Comparison of ENCODE assay signal across 17 cellular contexts in the genomic region with DNA sequence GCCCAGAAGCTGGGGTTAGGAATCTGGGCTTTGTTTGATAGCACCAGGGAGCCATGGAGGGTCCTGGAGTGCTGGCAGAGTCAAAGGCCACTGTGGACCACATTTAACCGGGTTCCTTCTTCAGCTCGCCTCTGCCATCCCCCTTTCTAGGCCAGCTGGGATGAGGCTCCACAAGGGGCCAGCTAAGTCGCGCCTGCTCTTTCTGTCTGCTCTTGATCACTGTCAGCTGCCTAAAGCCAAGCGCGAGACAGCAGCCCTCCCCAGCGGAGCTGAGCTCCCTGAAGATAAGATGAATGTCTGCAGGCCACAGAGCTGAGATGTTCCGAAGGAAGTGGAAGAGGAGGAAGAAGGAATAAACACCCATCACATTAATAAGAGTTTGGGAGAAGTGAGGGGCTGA.
"Had no signal": no experiment of that assay in that cellular context is flagged by ENCODE, and none has a peak within 500 bp of the region (broad histone marks: within the 10 kb centered on the region; RNA-seq: fewer than 3 reads in every experiment).

No MANE protein-coding gene starts in this region.

- H3K27ac Mint-ChIP-seq: activated CD8-positive, alpha-beta memory T cell treated with anti-CD3 and anti-CD28 coated beads, Interleukin-2, amount 10 ng/mL, durations not matched to agents 7 days and 5 days; activated naive CD8-positive, alpha-beta T cell treated with anti-CD3 and anti-CD28 coated beads, Interleukin-2, amount 10 ng/mL, durations not matched to agents 7 days and 5 days; activated T-cell treated with anti-CD3 and anti-CD28 coated beads, Interleukin-2, amount 50 U/mL, for 24 hours; mesothelial cell of epicardium; stimulated activated naive B cell treated with anti-CD40 and anti-IgM and Interleukin-4, amounts not matched to agents 10 μg/mL and 1 μg/mL and 100 μg/mL, for 72 hours; T-helper 2 cell treated with Interferon-gamma antibody and Interleukin-4, amounts not matched to agents 5 μg/mL and 100 μg/mL, for 36 hours had no signal

- H3K36me3 ChIP-seq: breast epithelium, heart left ventricle, spleen had no signal

- H3K36me3 Mint-ChIP-seq: activated CD8-positive, alpha-beta memory T cell treated with anti-CD3 and anti-CD28 coated beads, Interleukin-2, amount 10 ng/mL, durations not matched to agents 7 days and 5 days; activated naive CD8-positive, alpha-beta T cell treated with anti-CD3 and anti-CD28 coated beads, Interleukin-2, amount 10 ng/mL, durations not matched to agents 7 days and 5 days; mesothelial cell of epicardium; stimulated activated naive B cell treated with anti-CD40 and anti-IgM and Interleukin-4, amounts not matched to agents 10 μg/mL and 1 μg/mL and 100 μg/mL, for 72 hours had no signal

- H3K4me3 ChIP-seq: breast epithelium, heart left ventricle, spleen had no signal

- H3K27me3 Mint-ChIP-seq: activated CD8-positive, alpha-beta memory T cell treated with anti-CD3 and anti-CD28 coated beads, Interleukin-2, amount 10 ng/mL, durations not matched to agents 7 days and 5 days had no signal

- H3K27me3 ChIP-seq: breast epithelium had no signal

- ATAC-seq: activated CD8-positive, alpha-beta memory T cell treated with anti-CD3 and anti-CD28 coated beads, Interleukin-2, amount 10 ng/mL, durations not matched to agents 7 days and 5 days; stimulated activated naive B cell treated with anti-CD40 and anti-IgM and Interleukin-4, amounts not matched to agents 10 μg/mL and 1 μg/mL and 100 μg/mL, for 72 hours had no signal

- H3K4me1 Mint-ChIP-seq: activated CD8-positive, alpha-beta memory T cell treated with anti-CD3 and anti-CD28 coated beads, Interleukin-2, amount 10 ng/mL, durations not matched to agents 7 days and 5 days; activated naive CD8-positive, alpha-beta T cell treated with anti-CD3 and anti-CD28 coated beads, Interleukin-2, amount 10 ng/mL, durations not matched to agents 7 days and 5 days; stimulated activated naive B cell treated with anti-CD40 and anti-IgM and Interleukin-4, amounts not matched to agents 10 μg/mL and 1 μg/mL and 100 μg/mL, for 72 hours had no signal

- H3K4me1 ChIP-seq: breast epithelium, heart left ventricle, spleen had no signal

- H3K27ac ChIP-seq: breast epithelium, heart left ventricle, spleen had no signal

- H3K9me3 Mint-ChIP-seq: activated naive CD8-positive, alpha-beta T cell treated with anti-CD3 and anti-CD28 coated beads, Interleukin-2, amount 10 ng/mL, durations not matched to agents 7 days and 5 days; activated T-cell treated with anti-CD3 and anti-CD28 coated beads, Interleukin-2, amount 50 U/mL, for 24 hours; mesothelial cell of epicardium; T-helper 2 cell treated with Interferon-gamma antibody and Interleukin-4, amounts not matched to agents 5 μg/mL and 100 μg/mL, for 36 hours had no signal

- H3K4me3 Mint-ChIP-seq: activated CD8-positive, alpha-beta memory T cell treated with anti-CD3 and anti-CD28 coated beads, Interleukin-2, amount 10 ng/mL, durations not matched to agents 7 days and 5 days; activated naive CD8-positive, alpha-beta T cell treated with anti-CD3 and anti-CD28 coated beads, Interleukin-2, amount 10 ng/mL, durations not matched to agents 7 days and 5 days; activated T-cell treated with anti-CD3 and anti-CD28 coated beads, Interleukin-2, amount 50 U/mL, for 24 hours; mesothelial cell of epicardium; stimulated activated naive B cell treated with anti-CD40 and anti-IgM and Interleukin-4, amounts not matched to agents 10 μg/mL and 1 μg/mL and 100 μg/mL, for 72 hours; T-helper 2 cell treated with Interferon-gamma antibody and Interleukin-4, amounts not matched to agents 5 μg/mL and 100 μg/mL, for 36 hours had no signal

- DNase-seq: activated CD4-positive, alpha-beta T cell treated with anti-CD3 and anti-CD28 coated beads, Interleukin-2, amount 50 U/mL, for 48 hours; activated CD4-positive, CD25-positive, alpha-beta regulatory T cell treated with anti-CD3 and anti-CD28 coated beads, Interleukin-2, amount 50 U/mL, for 72 hours; activated CD8-positive, alpha-beta memory T cell treated with anti-CD3 and anti-CD28 coated beads, Interleukin-2, amount 10 ng/mL, durations not matched to agents 7 days and 5 days; activated gamma-delta T cell treated with Interleukin-2 at 50 U/mL for 16 hours; activated naive CD8-positive, alpha-beta T cell treated with anti-CD3 and anti-CD28 coated beads, Interleukin-2, amount 10 ng/mL, durations not matched to agents 7 days and 5 days; activated T-cell treated with anti-CD3 and anti-CD28 coated beads, Interleukin-2, amount 50 U/mL, for 24 hours; foreskin melanocyte; heart left ventricle; right cardiac atrium; spleen; stimulated activated CD4-positive, alpha-beta T cell treated with anti-CD3 and anti-CD28 coated beads, Interleukin-2, amount 100 ng/mL, for 24 hours; stimulated activated naive B cell treated with anti-CD40 and anti-IgM and Interleukin-4, amounts not matched to agents 10 μg/mL and 1 μg/mL and 100 μg/mL, for 72 hours; SW 1271; trophoblast cell had no signal

- H3K9me3 ChIP-seq: breast epithelium, heart left ventricle, spleen had no signal
